30 cellular contexts compared by ENCODE assay signal in the genomic region with DNA sequence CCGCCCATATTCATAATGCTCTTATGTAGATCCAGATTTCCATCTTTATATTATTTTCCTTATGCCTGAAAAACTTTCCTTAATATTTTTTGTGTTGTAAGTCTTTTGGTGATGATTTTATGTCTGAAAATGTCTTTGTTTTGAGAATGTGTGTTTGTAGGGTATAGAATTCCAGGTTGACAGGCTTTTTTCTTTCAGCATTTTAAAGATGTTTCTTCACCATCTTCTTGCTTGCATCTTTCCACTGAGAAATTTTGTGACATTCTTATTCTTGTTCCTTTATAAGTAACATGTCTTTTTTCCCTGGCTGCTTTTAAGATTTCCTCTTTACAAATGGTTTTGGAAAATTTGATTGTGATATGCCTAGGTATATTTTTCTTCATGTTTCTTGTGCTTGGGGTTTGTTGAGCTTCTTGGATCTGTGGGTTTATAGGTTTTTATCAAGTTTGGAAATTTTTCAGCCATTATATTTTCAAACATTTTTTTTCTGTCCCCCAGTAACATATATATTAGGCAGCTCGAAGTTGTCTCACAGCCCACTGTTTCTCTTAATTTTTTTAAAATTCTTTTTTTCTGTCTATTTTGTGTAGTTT. TPM values are rescaled to one million over a fixed set of nuclear protein-coding genes. Genes with fewer than 3 reads are reported as not detected.
"Had no signal": no experiment of that assay in that cellular context is flagged by ENCODE, and none has a peak within 500 bp of the region (broad histone marks: within the 10 kb centered on the region; RNA-seq: fewer than 3 reads in every experiment).

No MANE protein-coding gene starts in this region.

- H3K4me3 ChIP-seq: coronary artery, dorsolateral prefrontal cortex, esophagus muscularis mucosa, esophagus squamous epithelium, gastrocnemius medialis, gastroesophageal sphincter, heart left ventricle, heart right ventricle, hepatocyte had no signal

- H3K27me3 ChIP-seq: dorsolateral prefrontal cortex, esophagus muscularis mucosa, esophagus squamous epithelium, foreskin keratinocyte, gastrocnemius medialis, gastroesophageal sphincter, heart left ventricle, heart right ventricle, hepatocyte had no signal

- DNase-seq: cortex of kidney; dermis blood vessel endothelial cell; dorsolateral prefrontal cortex; effector CD4-positive, alpha-beta T cell; effector CD8-positive, alpha-beta T cell; effector memory CD4-positive, alpha-beta T cell; effector memory CD8-positive, alpha-beta T cell; endodermal cell; erythroblast; esophagus squamous epithelium; foreskin fibroblast; foreskin keratinocyte; foreskin melanocyte; gastrocnemius medialis; glutamatergic neuron; head of caudate nucleus; heart left ventricle; heart right ventricle had no signal

- H3K27ac ChIP-seq: coronary artery, dorsolateral prefrontal cortex, epithelial cell of prostate, esophagus muscularis mucosa, esophagus squamous epithelium, foreskin keratinocyte, gastrocnemius medialis, gastroesophageal sphincter, heart left ventricle, heart right ventricle, hepatocyte had no signal

- FAIRE-seq: colon, endometrium, endothelial cell of umbilical vein, frontal cortex had no signal

- H3K4me1 ChIP-seq: esophagus muscularis mucosa, esophagus squamous epithelium, gastrocnemius medialis, gastroesophageal sphincter, heart left ventricle, heart right ventricle had no signal

- H3K9me3 ChIP-seq: esophagus squamous epithelium, gastrocnemius medialis had no signal

RNA-seq across cellular contexts. Expression of a gene that starts 27.1 kb away (rescaled TPM):
- total RNA-seq: epithelial cell of proximal tubule, glomerular endothelial cell had no signal

RNA-seq across cellular contexts. Expression of a gene that starts 43.6 kb away (rescaled TPM):
- total RNA-seq: dermis microvascular lymphatic vessel endothelial cell, endothelial cell of umbilical vein, epithelial cell of proximal tubule had no signal
